In genomic region chr2:101332885-101333766, GRCh38 we compare ENCODE assay signal across 1 cellular context.
TF ChIP-seq lines count a peak whose summit lies in the region.

No MANE protein-coding gene starts in this region.

TF ChIP-seq in HepG2, 621 proteins besides CTCF, POLR2A, EP300 and RAD21 (continued from another document and continues in another):
- no peak for TF ChIP-seq TERF1 (CRISPR knock-in tag; IDR thresholded peaks at IDR 0.05)
- no peak for TF ChIP-seq ZNF672 (CRISPR knock-in tag; IDR thresholded peaks at IDR 0.05)
- TF ChIP-seq HOXA7 (CRISPR knock-in tag; IDR thresholded peaks at IDR 0.05): no peak
- TF ChIP-seq KDM5B (CRISPR knock-in tag; IDR thresholded peaks at IDR 0.05; ENCODE audit: borderline replicate concordance): no peak
- no peak for TF ChIP-seq SRSF4 (IDR thresholded peaks at IDR 0.05; ENCODE audit: low read depth, low read length, poor library complexity, severe bottlenecking)
- no peak for TF ChIP-seq TRAFD1 (CRISPR knock-in tag; IDR thresholded peaks at IDR 0.05; ENCODE audit: borderline replicate concordance)
- TF ChIP-seq, protein P1, sequence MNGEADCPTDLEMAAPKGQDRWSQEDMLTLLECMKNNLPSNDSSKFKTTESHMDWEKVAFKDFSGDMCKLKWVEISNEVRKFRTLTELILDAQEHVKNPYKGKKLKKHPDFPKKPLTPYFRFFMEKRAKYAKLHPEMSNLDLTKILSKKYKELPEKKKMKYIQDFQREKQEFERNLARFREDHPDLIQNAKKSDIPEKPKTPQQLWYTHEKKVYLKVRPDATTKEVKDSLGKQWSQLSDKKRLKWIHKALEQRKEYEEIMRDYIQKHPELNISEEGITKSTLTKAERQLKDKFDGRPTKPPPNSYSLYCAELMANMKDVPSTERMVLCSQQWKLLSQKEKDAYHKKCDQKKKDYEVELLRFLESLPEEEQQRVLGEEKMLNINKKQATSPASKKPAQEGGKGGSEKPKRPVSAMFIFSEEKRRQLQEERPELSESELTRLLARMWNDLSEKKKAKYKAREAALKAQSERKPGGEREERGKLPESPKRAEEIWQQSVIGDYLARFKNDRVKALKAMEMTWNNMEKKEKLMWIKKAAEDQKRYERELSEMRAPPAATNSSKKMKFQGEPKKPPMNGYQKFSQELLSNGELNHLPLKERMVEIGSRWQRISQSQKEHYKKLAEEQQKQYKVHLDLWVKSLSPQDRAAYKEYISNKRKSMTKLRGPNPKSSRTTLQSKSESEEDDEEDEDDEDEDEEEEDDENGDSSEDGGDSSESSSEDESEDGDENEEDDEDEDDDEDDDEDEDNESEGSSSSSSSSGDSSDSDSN (CRISPR knock-in tag; IDR thresholded peaks at IDR 0.05): no peak
- TF ChIP-seq CHD2 (IDR thresholded peaks at IDR 0.05; ENCODE audit: low read depth, low read length): no peak
- TF ChIP-seq TMF1 (CRISPR knock-in tag; IDR thresholded peaks at IDR 0.05; ENCODE audit: low read depth): no peak
- no peak for TF ChIP-seq SMAD9 (CRISPR knock-in tag; IDR thresholded peaks at IDR 0.05)
- no peak for TF ChIP-seq ZNF572 (CRISPR knock-in tag; IDR thresholded peaks at IDR 0.05)
- TF ChIP-seq ZNF331 (CRISPR knock-in tag; IDR thresholded peaks at IDR 0.05): peak; percentile 63; the same call in 1 of the 2 replicates
- TF ChIP-seq ZNF570 (CRISPR knock-in tag; IDR thresholded peaks at IDR 0.05; ENCODE audit: borderline replicate concordance): no peak
- peak; percentile 78; the same call in 1 of the 2 replicates for TF ChIP-seq FOXJ3 (CRISPR knock-in tag; IDR thresholded peaks at IDR 0.05; ENCODE audit: borderline replicate concordance)
- TF ChIP-seq ZNF567 (CRISPR knock-in tag; IDR thresholded peaks at IDR 0.05; ENCODE audit: borderline replicate concordance): no peak
- TF ChIP-seq ZNF18 (CRISPR knock-in tag; IDR thresholded peaks at IDR 0.05; ENCODE audit: insufficient replicate concordance): no peak
- TF ChIP-seq ZFP36 (IDR thresholded peaks at IDR 0.05; ENCODE audit: borderline replicate concordance, low read depth, low read length, partially characterized antibody): no peak
- no peak for TF ChIP-seq JARID2 (CRISPR knock-in tag; IDR thresholded peaks at IDR 0.05; ENCODE audit: insufficient replicate concordance)
- TF ChIP-seq ATF5 (CRISPR knock-in tag; IDR thresholded peaks at IDR 0.05; ENCODE audit: low read depth): no peak
- no peak; the same call in 1 of the 2 replicates for TF ChIP-seq RFXAP (CRISPR knock-in tag; IDR thresholded peaks at IDR 0.05; ENCODE audit: borderline replicate concordance)
- TF ChIP-seq, protein P2, sequence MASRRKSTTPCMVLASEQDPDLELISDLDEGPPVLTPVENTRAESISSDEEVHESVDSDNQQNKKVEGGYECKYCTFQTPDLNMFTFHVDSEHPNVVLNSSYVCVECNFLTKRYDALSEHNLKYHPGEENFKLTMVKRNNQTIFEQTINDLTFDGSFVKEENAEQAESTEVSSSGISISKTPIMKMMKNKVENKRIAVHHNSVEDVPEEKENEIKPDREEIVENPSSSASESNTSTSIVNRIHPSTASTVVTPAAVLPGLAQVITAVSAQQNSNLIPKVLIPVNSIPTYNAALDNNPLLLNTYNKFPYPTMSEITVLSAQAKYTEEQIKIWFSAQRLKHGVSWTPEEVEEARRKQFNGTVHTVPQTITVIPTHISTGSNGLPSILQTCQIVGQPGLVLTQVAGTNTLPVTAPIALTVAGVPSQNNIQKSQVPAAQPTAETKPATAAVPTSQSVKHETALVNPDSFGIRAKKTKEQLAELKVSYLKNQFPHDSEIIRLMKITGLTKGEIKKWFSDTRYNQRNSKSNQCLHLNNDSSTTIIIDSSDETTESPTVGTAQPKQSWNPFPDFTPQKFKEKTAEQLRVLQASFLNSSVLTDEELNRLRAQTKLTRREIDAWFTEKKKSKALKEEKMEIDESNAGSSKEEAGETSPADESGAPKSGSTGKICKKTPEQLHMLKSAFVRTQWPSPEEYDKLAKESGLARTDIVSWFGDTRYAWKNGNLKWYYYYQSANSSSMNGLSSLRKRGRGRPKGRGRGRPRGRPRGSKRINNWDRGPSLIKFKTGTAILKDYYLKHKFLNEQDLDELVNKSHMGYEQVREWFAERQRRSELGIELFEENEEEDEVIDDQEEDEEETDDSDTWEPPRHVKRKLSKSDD (CRISPR knock-in tag; IDR thresholded peaks at IDR 0.05; ENCODE audit: low read depth): no peak
- 0 out of 2 replicates have a peak, but pooled peaks have one; percentile 53 for TF ChIP-seq ZNF264 (CRISPR knock-in tag; IDR thresholded peaks at IDR 0.05)
- TF ChIP-seq YEATS2 (CRISPR knock-in tag; IDR thresholded peaks at IDR 0.05; ENCODE audit: borderline replicate concordance): no peak
- TF ChIP-seq, protein P3, sequence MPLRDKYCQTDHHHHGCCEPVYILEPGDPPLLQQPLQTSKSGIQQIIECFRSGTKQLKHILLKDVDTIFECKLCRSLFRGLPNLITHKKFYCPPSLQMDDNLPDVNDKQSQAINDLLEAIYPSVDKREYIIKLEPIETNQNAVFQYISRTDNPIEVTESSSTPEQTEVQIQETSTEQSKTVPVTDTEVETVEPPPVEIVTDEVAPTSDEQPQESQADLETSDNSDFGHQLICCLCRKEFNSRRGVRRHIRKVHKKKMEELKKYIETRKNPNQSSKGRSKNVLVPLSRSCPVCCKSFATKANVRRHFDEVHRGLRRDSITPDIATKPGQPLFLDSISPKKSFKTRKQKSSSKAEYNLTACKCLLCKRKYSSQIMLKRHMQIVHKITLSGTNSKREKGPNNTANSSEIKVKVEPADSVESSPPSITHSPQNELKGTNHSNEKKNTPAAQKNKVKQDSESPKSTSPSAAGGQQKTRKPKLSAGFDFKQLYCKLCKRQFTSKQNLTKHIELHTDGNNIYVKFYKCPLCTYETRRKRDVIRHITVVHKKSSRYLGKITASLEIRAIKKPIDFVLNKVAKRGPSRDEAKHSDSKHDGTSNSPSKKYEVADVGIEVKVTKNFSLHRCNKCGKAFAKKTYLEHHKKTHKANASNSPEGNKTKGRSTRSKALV (CRISPR knock-in tag; IDR thresholded peaks at IDR 0.05): no peak
- no peak for TF ChIP-seq RARG (CRISPR knock-in tag; IDR thresholded peaks at IDR 0.05; ENCODE audit: low read depth)
- TF ChIP-seq ZBTB38 (CRISPR knock-in tag; IDR thresholded peaks at IDR 0.05): no peak
- TF ChIP-seq HIVEP1 (CRISPR knock-in tag; IDR thresholded peaks at IDR 0.05): no peak
- 0 out of 2 replicates have a peak, but pooled peaks have one; percentile 13 for TF ChIP-seq SRF (IDR thresholded peaks at IDR 0.05; ENCODE audit: low read depth, low read length)
- TF ChIP-seq HOXA5 (CRISPR knock-in tag; IDR thresholded peaks at IDR 0.05): no peak
- TF ChIP-seq ZNF607 (CRISPR knock-in tag; IDR thresholded peaks at IDR 0.05; ENCODE audit: borderline replicate concordance): no peak
- no peak for TF ChIP-seq ZNF790 (CRISPR knock-in tag; IDR thresholded peaks at IDR 0.05; ENCODE audit: borderline replicate concordance)
- TF ChIP-seq, protein P4, sequence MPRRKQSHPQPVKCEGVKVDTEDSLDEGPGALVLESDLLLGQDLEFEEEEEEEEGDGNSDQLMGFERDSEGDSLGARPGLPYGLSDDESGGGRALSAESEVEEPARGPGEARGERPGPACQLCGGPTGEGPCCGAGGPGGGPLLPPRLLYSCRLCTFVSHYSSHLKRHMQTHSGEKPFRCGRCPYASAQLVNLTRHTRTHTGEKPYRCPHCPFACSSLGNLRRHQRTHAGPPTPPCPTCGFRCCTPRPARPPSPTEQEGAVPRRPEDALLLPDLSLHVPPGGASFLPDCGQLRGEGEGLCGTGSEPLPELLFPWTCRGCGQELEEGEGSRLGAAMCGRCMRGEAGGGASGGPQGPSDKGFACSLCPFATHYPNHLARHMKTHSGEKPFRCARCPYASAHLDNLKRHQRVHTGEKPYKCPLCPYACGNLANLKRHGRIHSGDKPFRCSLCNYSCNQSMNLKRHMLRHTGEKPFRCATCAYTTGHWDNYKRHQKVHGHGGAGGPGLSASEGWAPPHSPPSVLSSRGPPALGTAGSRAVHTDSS (CRISPR knock-in tag; conservative IDR thresholded peaks at IDR 0.05): no peak
- TF ChIP-seq ZC3H13 (CRISPR knock-in tag; IDR thresholded peaks at IDR 0.05): no peak
- TF ChIP-seq ZNF704 (CRISPR knock-in tag; IDR thresholded peaks at IDR 0.05; ENCODE audit: borderline replicate concordance): no peak
- TF ChIP-seq ATF7-NPFF (CRISPR knock-in tag; IDR thresholded peaks at IDR 0.05; ENCODE audit: low read depth): no peak
- no peak for TF ChIP-seq ZNF713 (CRISPR knock-in tag; IDR thresholded peaks at IDR 0.05)
- TF ChIP-seq ZEB1 (IDR thresholded peaks at IDR 0.05; ENCODE audit: insufficient replicate concordance, low read depth): peak; percentile 77
- TF ChIP-seq NFE2L2 (IDR thresholded peaks at IDR 0.05; ENCODE audit: low read length): no peak
- TF ChIP-seq ZNF292 (CRISPR knock-in tag; IDR thresholded peaks at IDR 0.05; ENCODE audit: borderline replicate concordance, low read depth): peak; percentile 10; the same call in 1 of the 2 replicates
- 0 out of 2 replicates have a peak, but pooled peaks have one; percentile 12 for TF ChIP-seq ZMYM4 (CRISPR knock-in tag; IDR thresholded peaks at IDR 0.05)
- TF ChIP-seq GATA4 (IDR thresholded peaks at IDR 0.05; ENCODE audit: borderline replicate concordance, low read depth): peak; percentile 85; the same call in 1 of the 2 replicates
- no peak for TF ChIP-seq SMAD3 (CRISPR knock-in tag; IDR thresholded peaks at IDR 0.05)
- no peak for TF ChIP-seq ZSCAN25 (CRISPR knock-in tag; IDR thresholded peaks at IDR 0.05)
- peak; percentile 52; the same call in 1 of the 2 replicates for TF ChIP-seq THAP11 (CRISPR knock-in tag; IDR thresholded peaks at IDR 0.05)
- no peak for TF ChIP-seq NFATC3 (CRISPR knock-in tag; IDR thresholded peaks at IDR 0.05)
- peak; percentile 100 for TF ChIP-seq SOX5 (CRISPR knock-in tag; IDR thresholded peaks at IDR 0.05; ENCODE audit: borderline replicate concordance)
- TF ChIP-seq CREB1 (IDR thresholded peaks at IDR 0.05): no peak
- peak; percentile 72 for TF ChIP-seq CREB1 (CRISPR knock-in tag; IDR thresholded peaks at IDR 0.05)
- no peak for TF ChIP-seq FIP1L1 (IDR thresholded peaks at IDR 0.05; ENCODE audit: borderline replicate concordance, insufficient read depth, low read depth, low read length)
- TF ChIP-seq DPF2 (CRISPR knock-in tag; IDR thresholded peaks at IDR 0.05; ENCODE audit: borderline replicate concordance, low read depth): peak; percentile 48; the same call in 1 of the 2 replicates
- peak; percentile 84 for TF ChIP-seq TBX2 (CRISPR knock-in tag; IDR thresholded peaks at IDR 0.05; ENCODE audit: borderline replicate concordance)
- TF ChIP-seq ZNF614 (CRISPR knock-in tag; IDR thresholded peaks at IDR 0.05; ENCODE audit: borderline replicate concordance): peak; percentile 69; the same call in 1 of the 2 replicates
- TF ChIP-seq, protein P5, sequence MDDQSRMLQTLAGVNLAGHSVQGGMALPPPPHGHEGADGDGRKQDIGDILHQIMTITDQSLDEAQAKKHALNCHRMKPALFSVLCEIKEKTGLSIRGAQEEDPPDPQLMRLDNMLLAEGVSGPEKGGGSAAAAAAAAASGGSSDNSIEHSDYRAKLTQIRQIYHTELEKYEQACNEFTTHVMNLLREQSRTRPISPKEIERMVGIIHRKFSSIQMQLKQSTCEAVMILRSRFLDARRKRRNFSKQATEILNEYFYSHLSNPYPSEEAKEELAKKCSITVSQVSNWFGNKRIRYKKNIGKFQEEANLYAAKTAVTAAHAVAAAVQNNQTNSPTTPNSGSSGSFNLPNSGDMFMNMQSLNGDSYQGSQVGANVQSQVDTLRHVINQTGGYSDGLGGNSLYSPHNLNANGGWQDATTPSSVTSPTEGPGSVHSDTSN (CRISPR knock-in tag; IDR thresholded peaks at IDR 0.05; ENCODE audit: borderline replicate concordance): no peak
- no peak; the same call in 1 of the 2 replicates for TF ChIP-seq FOSL1 (CRISPR knock-in tag; IDR thresholded peaks at IDR 0.05; ENCODE audit: borderline replicate concordance)
